ENCODE assay signal across 8 cellular contexts in genomic region chr4:145178740-145179139, GRCh38. TPM values are rescaled to one million over a fixed set of nuclear protein-coding genes. Genes with fewer than 3 reads are reported as not detected.
DNase-seq lines count a peak whose midpoint lies in the region; ATAC-seq, FAIRE-seq and TF ChIP-seq lines count a peak whose summit lies in the region.

No MANE protein-coding gene starts in this region.

- peak overlapping the region; percentile 96 for H3K4me3 Mint-ChIP-seq in activated naive CD8-positive, alpha-beta T cell treated with anti-CD3 and anti-CD28 coated beads for 36 hours

- H3K27me3 ChIP-seq in heart left ventricle (no peaks in the 10 kb centered on the region), testis (no peaks in the 10 kb centered on the region)

- 2 to 6% (median 4%) methylated on average over 4 of the region's 4 CpGs for WGBS in heart left ventricle, 4 donors
- 1% methylated on average over 4 of the region's 4 CpGs for WGBS in testis, 2 donors

- no peak for TF ChIP-seq CTCF in heart left ventricle (IDR thresholded peaks at IDR 0.05)
- TF ChIP-seq CTCF in kidney (IDR thresholded peaks at IDR 0.05; ENCODE audit: borderline replicate concordance, extremely low read depth, insufficient read depth): no peak
- no peak for TF ChIP-seq CTCF in testis (IDR thresholded peaks at IDR 0.05)
- TF ChIP-seq CTCF in GM13976 (IDR thresholded peaks at IDR 0.05; ENCODE audit: borderline replicate concordance, control extremely low read depth, extremely low read depth, insufficient read depth, missing control alignments): no peak
- no peak for TF ChIP-seq CTCF in GM13977 (IDR thresholded peaks at IDR 0.05; ENCODE audit: extremely low read depth, insufficient read depth, missing control alignments)

- H3K4me1 ChIP-seq in heart left ventricle (peaks cover 4 to 50% (median 33%) of the 10 kb centered on the region in 12 donors), kidney (ENCODE audit: control insufficient read depth in 1 of 2, insufficient read depth in 1 of 2, low read depth in 1 of 2, low read length in 2 of 2) (peaks cover 12% of the 10 kb centered on the region in 2 donors), testis (peaks cover 22% of the 10 kb centered on the region)

- H3K36me3 ChIP-seq in heart left ventricle (peaks cover 0 to 9% (median 4%) of the 10 kb centered on the region in 9 donors), kidney (ENCODE audit: control insufficient read depth in 1 of 2, insufficient read depth in 2 of 2, low read length in 2 of 2) (peaks cover 0 to 6% of the 10 kb centered on the region in 2 donors), testis (ENCODE audit: low read depth, missing control alignments) (no peaks in the 10 kb centered on the region)

- DNase-seq in heart left ventricle (no peak), left cardiac atrium (no peak), kidney (no peak), testis (no peak), GM13976 (ENCODE audit: low spot score) (no peak), GM13977 (ENCODE audit: low spot score) (no peak)
- no peak for DNase-seq in activated naive CD8-positive, alpha-beta T cell treated with anti-CD3 and anti-CD28 coated beads for 36 hours

- in situ Hi-C loops in GM13976 (cut with MboI; ENCODE audit: low sequenced_read_pairs, unreplicated experiment) (no loop called here), GM13977 (cut with MboI; ENCODE audit: low pct_unique_long_range_greater_than_20kb, low sequenced_read_pairs, unreplicated experiment) (no loop called here)

- peak overlapping the region; percentile 93 to 99 for H3K9ac ChIP-seq in kidney (ENCODE audit: low read length in 2 of 2)

- H3K27me3 Mint-ChIP-seq in activated naive CD8-positive, alpha-beta T cell treated with anti-CD3 and anti-CD28 coated beads for 36 hours: no peaks in the 10 kb centered on the region

- H3K4me1 Mint-ChIP-seq in activated naive CD8-positive, alpha-beta T cell treated with anti-CD3 and anti-CD28 coated beads for 36 hours: peaks cover 28% of the 10 kb centered on the region

- H3K27ac Mint-ChIP-seq in activated naive CD8-positive, alpha-beta T cell treated with anti-CD3 and anti-CD28 coated beads for 36 hours: peak overlapping the region; percentile 94

- intact Hi-C loops in heart left ventricle (cut with DNase I) (loop anchor here in 2 of 10 donors (2.0 to 10.0 kb wide), 2 partner anchors 24 to 306 kb away; partner anchors contain the start of gene SMAD1 (in 1 of the 2)), left cardiac atrium (cut with DNase I) (no loop called here), kidney (cut with DNase I) (no loop called here), testis (cut with DNase I; ENCODE audit: low total_unique reads) (no loop called here)

- H3K9me3 Mint-ChIP-seq in activated naive CD8-positive, alpha-beta T cell treated with anti-CD3 and anti-CD28 coated beads for 36 hours: no peaks in the 10 kb centered on the region

- no peak for TF ChIP-seq POLR2A in heart left ventricle (IDR thresholded peaks at IDR 0.05)
- no peak for TF ChIP-seq POLR2A in testis (IDR thresholded peaks at IDR 0.05)

- H3K9me3 ChIP-seq in heart left ventricle (no peaks in the 10 kb centered on the region), kidney (ENCODE audit: control insufficient read depth in 1 of 2, low read length in 2 of 2) (no peaks in the 10 kb centered on the region), testis (no peaks in the 10 kb centered on the region)

- no peak for ATAC-seq in heart left ventricle
- ATAC-seq in left cardiac atrium: no peak
- ATAC-seq in HG02571 (IDR thresholded peaks at IDR 0.05; ENCODE audit: unreplicated experiment): no peak

- peaks cover 32% of the 10 kb centered on the region for H3K36me3 Mint-ChIP-seq in activated naive CD8-positive, alpha-beta T cell treated with anti-CD3 and anti-CD28 coated beads for 36 hours

- FAIRE-seq in kidney (lab: Jason Lieb, UNC): no peak

- H3K27ac ChIP-seq in heart left ventricle (peak overlapping the region; percentile 90 to 99 (median 96)), kidney (ENCODE audit: low read depth in 2 of 2, low read length in 2 of 2) (peak overlapping the region; percentile 96 to 98), testis (peak overlapping the region; percentile 95 to 99)

- H3K4me3 ChIP-seq in heart left ventricle (peak overlapping the region; percentile 51 to 94 (median 82)), kidney (ENCODE audit: low read length in 2 of 2) (peak overlapping the region; percentile 87 to 95), testis (peak overlapping the region; percentile 80 to 96)

RNA-seq across cellular contexts. Expression of gene OTUD4, which starts 1.6 kb away (rescaled TPM):
- 10 to 100 TPM; 23.9 to 42.1 (median 31.1) TPM for total RNA-seq in heart left ventricle
- 10 to 100 TPM in 1 of 2 donors, 1 to 10 TPM in 1; 7.7 to 26.8 TPM for polyA plus RNA-seq in heart left ventricle
- 10 to 100 TPM; 26.5 to 27.1 TPM for total RNA-seq in left cardiac atrium
- 10 to 100 TPM; 54.5 to 59.0 TPM for total RNA-seq in activated naive CD8-positive, alpha-beta T cell treated with anti-CD3 and anti-CD28 coated beads for 36 hours
- total RNA-seq in kidney: 45.4 TPM
- polyA plus RNA-seq in kidney (ENCODE audit: insufficient read depth, low read depth, low replicate concordance): 5.6 TPM
- total RNA-seq in testis: 10 to 100 TPM; 90.9 to 93.9 TPM
- polyA plus RNA-seq in testis (ENCODE audit: insufficient read depth, low read depth, low replicate concordance): 68.8 TPM
